In the genomic region with DNA sequence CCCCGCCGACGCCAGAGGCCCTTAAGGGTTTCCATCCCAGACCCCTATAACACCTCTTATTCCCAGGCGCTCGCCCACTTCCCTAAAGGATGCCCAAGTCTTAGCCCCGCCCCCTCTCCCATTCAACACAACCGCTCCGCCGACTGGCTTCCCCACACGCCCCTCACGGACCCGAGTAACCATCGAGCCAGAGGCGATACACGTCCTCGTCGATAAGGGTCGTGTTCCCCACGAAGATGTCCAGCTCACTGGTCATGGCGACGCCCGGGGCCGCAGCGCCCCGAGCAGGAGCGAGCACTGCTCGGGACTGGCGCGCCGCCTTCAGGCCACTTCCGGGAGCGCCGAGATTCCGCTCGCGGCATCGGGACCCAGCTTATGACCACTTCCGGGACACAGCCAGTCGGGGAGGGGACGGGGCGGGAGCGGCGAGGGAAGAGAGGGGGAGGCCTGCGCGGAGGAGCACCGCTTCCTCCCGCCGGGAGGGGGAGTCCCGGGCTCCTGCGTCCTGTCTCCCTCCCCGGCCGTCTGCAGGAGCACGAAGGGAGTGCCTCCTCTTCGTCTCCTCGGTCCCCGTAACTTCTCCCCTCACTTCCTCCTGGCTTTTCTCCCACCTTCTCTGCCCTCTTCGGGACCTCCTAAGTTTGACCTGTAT, we compare ENCODE assay signal across 1 cellular context.
TF ChIP-seq lines count a peak whose summit lies in the region.

TSS of gene FIBP (minus strand) at position 309 of the 652 bp plus-strand sequence. CDS start at position 256, 53 bp downstream.

TF ChIP-seq in K562, 482 proteins besides CTCF, POLR2A, EP300 and RAD21 (continued from another document and continues in another):
- TF ChIP-seq, protein P1, sequence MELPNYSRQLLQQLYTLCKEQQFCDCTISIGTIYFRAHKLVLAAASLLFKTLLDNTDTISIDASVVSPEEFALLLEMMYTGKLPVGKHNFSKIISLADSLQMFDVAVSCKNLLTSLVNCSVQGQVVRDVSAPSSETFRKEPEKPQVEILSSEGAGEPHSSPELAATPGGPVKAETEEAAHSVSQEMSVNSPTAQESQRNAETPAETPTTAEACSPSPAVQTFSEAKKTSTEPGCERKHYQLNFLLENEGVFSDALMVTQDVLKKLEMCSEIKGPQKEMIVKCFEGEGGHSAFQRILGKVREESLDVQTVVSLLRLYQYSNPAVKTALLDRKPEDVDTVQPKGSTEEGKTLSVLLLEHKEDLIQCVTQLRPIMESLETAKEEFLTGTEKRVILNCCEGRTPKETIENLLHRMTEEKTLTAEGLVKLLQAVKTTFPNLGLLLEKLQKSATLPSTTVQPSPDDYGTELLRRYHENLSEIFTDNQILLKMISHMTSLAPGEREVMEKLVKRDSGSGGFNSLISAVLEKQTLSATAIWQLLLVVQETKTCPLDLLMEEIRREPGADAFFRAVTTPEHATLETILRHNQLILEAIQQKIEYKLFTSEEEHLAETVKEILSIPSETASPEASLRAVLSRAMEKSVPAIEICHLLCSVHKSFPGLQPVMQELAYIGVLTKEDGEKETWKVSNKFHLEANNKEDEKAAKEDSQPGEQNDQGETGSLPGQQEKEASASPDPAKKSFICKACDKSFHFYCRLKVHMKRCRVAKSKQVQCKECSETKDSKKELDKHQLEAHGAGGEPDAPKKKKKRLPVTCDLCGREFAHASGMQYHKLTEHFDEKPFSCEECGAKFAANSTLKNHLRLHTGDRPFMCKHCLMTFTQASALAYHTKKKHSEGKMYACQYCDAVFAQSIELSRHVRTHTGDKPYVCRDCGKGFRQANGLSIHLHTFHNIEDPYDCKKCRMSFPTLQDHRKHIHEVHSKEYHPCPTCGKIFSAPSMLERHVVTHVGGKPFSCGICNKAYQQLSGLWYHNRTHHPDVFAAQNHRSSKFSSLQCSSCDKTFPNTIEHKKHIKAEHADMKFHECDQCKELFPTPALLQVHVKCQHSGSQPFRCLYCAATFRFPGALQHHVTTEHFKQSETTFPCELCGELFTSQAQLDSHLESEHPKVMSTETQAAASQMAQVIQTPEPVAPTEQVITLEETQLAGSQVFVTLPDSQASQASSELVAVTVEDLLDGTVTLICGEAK (IDR thresholded peaks at IDR 0.05) = peak; percentile 96
- TF ChIP-seq, protein P1 (CRISPR knock-in tag; IDR thresholded peaks at IDR 0.05) = no peak
- TF ChIP-seq SIRT6 (IDR thresholded peaks at IDR 0.05; ENCODE audit: low read depth, low read length) (no peak), ZNF778 (CRISPR knock-in tag; IDR thresholded peaks at IDR 0.05) (no peak), CBX2 (IDR thresholded peaks at IDR 0.05; ENCODE audit: insufficient read depth, low read length, poor library complexity, severe bottlenecking) (no peak), PHTF2 (CRISPR knock-in tag; IDR thresholded peaks at IDR 0.05) (no peak), CSDE1 (IDR thresholded peaks at IDR 0.05) (no peak), MXI1 (IDR thresholded peaks at IDR 0.05; ENCODE audit: low read depth, low read length) (no peak), ZNF311 (CRISPR knock-in tag; IDR thresholded peaks at IDR 0.05) (no peak), RFX7 (CRISPR knock-in tag; IDR thresholded peaks at IDR 0.05) (no peak), SRSF1 (IDR thresholded peaks at IDR 0.05; ENCODE audit: low read depth, low read length) (no peak), ZNF24 (IDR thresholded peaks at IDR 0.05) (no peak), CBX3 (IDR thresholded peaks at IDR 0.05; ENCODE audit: borderline replicate concordance in 1 of 2, low read length in 2 of 2) (peak in 1 of 2 experiments; percentile 43; a peak in 1 of 3 replicates), HDAC3 (IDR thresholded peaks at IDR 0.05; ENCODE audit: borderline replicate concordance, partially characterized antibody) (no peak), SMARCE1 (IDR thresholded peaks at IDR 0.05) (no peak), NFE2 (IDR thresholded peaks at IDR 0.05; ENCODE audit: low read depth) (no peak), HINFP (tag; conservative IDR thresholded peaks at IDR 0.05; ENCODE audit: low read depth) (no peak), PURB (CRISPR knock-in tag; IDR thresholded peaks at IDR 0.05; ENCODE audit: low read depth) (no peak), ZSCAN32 (CRISPR knock-in tag; IDR thresholded peaks at IDR 0.05) (no peak), BRF1 (IDR thresholded peaks at IDR 0.05; ENCODE audit: borderline replicate concordance, extremely low read depth, insufficient read length) (no peak), PHF20 (IDR thresholded peaks at IDR 0.05; ENCODE audit: partially characterized antibody) (peak; percentile 95), KLF10 (CRISPR knock-in tag; IDR thresholded peaks at IDR 0.05) (no peak), NFIX (CRISPR knock-in tag; IDR thresholded peaks at IDR 0.05; ENCODE audit: low read depth) (no peak), ZNF274 (IDR thresholded peaks at IDR 0.05; ENCODE audit: borderline replicate concordance, low read depth, low read length) (no peak), GTF2A2 (tag; IDR thresholded peaks at IDR 0.05) (no peak), RBM15 (IDR thresholded peaks at IDR 0.05; ENCODE audit: insufficient read depth, low read length) (no peak), CREM (IDR thresholded peaks at IDR 0.05; ENCODE audit: low read depth) (peak; percentile 97), FOXA1 (IDR thresholded peaks at IDR 0.05; ENCODE audit: borderline replicate concordance) (no peak), L3MBTL2 (IDR thresholded peaks at IDR 0.05) (peak; percentile 81), FOXK2 (conservative IDR thresholded peaks at IDR 0.05 in 1 of 2, IDR thresholded peaks at IDR 0.05 in 1 of 2; ENCODE audit: low read depth in 2 of 2) (peak; percentile 91), MED1 (CRISPR knock-in tag; IDR thresholded peaks at IDR 0.05; ENCODE audit: borderline replicate concordance) (no peak), SUPT5H (IDR thresholded peaks at IDR 0.05) (peak; percentile 94), CBFB (CRISPR knock-in tag; IDR thresholded peaks at IDR 0.05) (peak; percentile 76; the same call in 1 of the 2 replicates), ZNF12 (CRISPR knock-in tag; IDR thresholded peaks at IDR 0.05) (no peak)
- TF ChIP-seq, protein P2, sequence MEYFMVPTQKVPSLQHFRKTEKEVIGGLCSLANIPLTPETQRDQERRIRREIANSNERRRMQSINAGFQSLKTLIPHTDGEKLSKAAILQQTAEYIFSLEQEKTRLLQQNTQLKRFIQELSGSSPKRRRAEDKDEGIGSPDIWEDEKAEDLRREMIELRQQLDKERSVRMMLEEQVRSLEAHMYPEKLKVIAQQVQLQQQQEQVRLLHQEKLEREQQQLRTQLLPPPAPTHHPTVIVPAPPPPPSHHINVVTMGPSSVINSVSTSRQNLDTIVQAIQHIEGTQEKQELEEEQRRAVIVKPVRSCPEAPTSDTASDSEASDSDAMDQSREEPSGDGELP (CRISPR knock-in tag; IDR thresholded peaks at IDR 0.05; ENCODE audit: borderline replicate concordance) = peak; percentile 88
- TF ChIP-seq, protein P3, sequence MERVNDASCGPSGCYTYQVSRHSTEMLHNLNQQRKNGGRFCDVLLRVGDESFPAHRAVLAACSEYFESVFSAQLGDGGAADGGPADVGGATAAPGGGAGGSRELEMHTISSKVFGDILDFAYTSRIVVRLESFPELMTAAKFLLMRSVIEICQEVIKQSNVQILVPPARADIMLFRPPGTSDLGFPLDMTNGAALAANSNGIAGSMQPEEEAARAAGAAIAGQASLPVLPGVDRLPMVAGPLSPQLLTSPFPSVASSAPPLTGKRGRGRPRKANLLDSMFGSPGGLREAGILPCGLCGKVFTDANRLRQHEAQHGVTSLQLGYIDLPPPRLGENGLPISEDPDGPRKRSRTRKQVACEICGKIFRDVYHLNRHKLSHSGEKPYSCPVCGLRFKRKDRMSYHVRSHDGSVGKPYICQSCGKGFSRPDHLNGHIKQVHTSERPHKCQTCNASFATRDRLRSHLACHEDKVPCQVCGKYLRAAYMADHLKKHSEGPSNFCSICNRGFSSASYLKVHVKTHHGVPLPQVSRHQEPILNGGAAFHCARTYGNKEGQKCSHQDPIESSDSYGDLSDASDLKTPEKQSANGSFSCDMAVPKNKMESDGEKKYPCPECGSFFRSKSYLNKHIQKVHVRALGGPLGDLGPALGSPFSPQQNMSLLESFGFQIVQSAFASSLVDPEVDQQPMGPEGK (CRISPR knock-in tag; IDR thresholded peaks at IDR 0.05; ENCODE audit: borderline replicate concordance) = no peak
- TF ChIP-seq, protein P4, sequence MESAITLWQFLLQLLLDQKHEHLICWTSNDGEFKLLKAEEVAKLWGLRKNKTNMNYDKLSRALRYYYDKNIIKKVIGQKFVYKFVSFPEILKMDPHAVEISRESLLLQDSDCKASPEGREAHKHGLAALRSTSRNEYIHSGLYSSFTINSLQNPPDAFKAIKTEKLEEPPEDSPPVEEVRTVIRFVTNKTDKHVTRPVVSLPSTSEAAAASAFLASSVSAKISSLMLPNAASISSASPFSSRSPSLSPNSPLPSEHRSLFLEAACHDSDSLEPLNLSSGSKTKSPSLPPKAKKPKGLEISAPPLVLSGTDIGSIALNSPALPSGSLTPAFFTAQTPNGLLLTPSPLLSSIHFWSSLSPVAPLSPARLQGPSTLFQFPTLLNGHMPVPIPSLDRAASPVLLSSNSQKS (CRISPR knock-in tag; IDR thresholded peaks at IDR 0.05) = 0 out of 2 replicates have a peak, but pooled peaks have one; percentile 11
- TF ChIP-seq, protein P5, sequence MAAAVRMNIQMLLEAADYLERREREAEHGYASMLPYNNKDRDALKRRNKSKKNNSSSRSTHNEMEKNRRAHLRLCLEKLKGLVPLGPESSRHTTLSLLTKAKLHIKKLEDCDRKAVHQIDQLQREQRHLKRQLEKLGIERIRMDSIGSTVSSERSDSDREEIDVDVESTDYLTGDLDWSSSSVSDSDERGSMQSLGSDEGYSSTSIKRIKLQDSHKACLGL (CRISPR knock-in tag; IDR thresholded peaks at IDR 0.05; ENCODE audit: borderline replicate concordance, poor library complexity, severe bottlenecking) = no peak
- TF ChIP-seq, protein P6, sequence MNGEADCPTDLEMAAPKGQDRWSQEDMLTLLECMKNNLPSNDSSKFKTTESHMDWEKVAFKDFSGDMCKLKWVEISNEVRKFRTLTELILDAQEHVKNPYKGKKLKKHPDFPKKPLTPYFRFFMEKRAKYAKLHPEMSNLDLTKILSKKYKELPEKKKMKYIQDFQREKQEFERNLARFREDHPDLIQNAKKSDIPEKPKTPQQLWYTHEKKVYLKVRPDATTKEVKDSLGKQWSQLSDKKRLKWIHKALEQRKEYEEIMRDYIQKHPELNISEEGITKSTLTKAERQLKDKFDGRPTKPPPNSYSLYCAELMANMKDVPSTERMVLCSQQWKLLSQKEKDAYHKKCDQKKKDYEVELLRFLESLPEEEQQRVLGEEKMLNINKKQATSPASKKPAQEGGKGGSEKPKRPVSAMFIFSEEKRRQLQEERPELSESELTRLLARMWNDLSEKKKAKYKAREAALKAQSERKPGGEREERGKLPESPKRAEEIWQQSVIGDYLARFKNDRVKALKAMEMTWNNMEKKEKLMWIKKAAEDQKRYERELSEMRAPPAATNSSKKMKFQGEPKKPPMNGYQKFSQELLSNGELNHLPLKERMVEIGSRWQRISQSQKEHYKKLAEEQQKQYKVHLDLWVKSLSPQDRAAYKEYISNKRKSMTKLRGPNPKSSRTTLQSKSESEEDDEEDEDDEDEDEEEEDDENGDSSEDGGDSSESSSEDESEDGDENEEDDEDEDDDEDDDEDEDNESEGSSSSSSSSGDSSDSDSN (IDR thresholded peaks at IDR 0.05; ENCODE audit: borderline replicate concordance in 1 of 2, low read depth in 2 of 2, low read length in 2 of 2) = no peak
- TF ChIP-seq, protein P7, sequence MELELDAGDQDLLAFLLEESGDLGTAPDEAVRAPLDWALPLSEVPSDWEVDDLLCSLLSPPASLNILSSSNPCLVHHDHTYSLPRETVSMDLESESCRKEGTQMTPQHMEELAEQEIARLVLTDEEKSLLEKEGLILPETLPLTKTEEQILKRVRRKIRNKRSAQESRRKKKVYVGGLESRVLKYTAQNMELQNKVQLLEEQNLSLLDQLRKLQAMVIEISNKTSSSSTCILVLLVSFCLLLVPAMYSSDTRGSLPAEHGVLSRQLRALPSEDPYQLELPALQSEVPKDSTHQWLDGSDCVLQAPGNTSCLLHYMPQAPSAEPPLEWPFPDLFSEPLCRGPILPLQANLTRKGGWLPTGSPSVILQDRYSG (tag; conservative IDR thresholded peaks at IDR 0.05; ENCODE audit: low read depth) = 0 out of 2 replicates have a peak, but pooled peaks have one; percentile 16
